ENCODE assay signal across 6 cellular contexts in the genomic region with DNA sequence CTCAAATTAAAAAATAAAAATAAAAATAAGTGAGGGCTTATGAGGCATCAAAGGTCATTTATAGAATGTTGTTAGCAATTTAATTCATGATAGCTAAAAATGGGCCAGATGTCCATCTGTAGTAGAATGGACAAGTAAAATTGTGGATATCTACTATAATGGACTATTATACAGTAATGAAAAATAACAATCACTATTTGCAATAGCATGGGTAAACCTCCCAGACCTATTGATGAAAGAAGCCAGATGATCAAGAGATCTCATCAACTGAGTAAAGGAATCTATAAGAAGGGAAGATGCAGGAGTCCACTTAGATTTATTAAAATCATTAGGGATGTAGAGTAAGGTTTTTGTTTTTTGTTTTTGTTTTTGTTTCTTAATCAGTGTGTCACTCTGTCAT. TPM values are rescaled to one million over a fixed set of nuclear protein-coding genes. Genes with fewer than 3 reads are reported as not detected.
DNase-seq lines count a peak whose midpoint lies in the region; ATAC-seq and TF ChIP-seq lines count a peak whose summit lies in the region.
"Not testable (repeated sequence)": the region's sequence is repeated elsewhere in the genome, so short reads cannot be mapped to it uniquely, and the experiment has no call there.

No MANE protein-coding gene starts in this region.

- H3K4me3 Mint-ChIP-seq in CD14-positive monocyte, result not testable (repeated sequence)
- peak overlapping the region; percentile 26 to 65 (median 44) for H3K4me3 Mint-ChIP-seq in nephron

- H3K27me3 ChIP-seq in adipocyte (replicated peaks; ENCODE audit: control insufficient read depth, insufficient read depth, low read length); left ventricle myocardium inferior (ENCODE audit: low read depth); psoas muscle (ENCODE audit: insufficient read depth in 3 of 3, low read length in 2 of 3); upper lobe of left lung: not testable (repeated sequence)

- peak overlapping the region; percentile 91 to 99 (median 97) for H3K27ac Mint-ChIP-seq in CD14-positive monocyte
- not testable (repeated sequence) for H3K27ac Mint-ChIP-seq in nephron

- H3K27ac ChIP-seq in left ventricle myocardium inferior (replicated peaks), result peak overlapping the region; percentile 66
- peak overlapping the region; percentile 30 for H3K27ac ChIP-seq in psoas muscle
- H3K27ac ChIP-seq in upper lobe of left lung, result peak overlapping the region in 3 of 4 donors; percentile 74 to 76 (median 75)

- H3K9me3 Mint-ChIP-seq in CD14-positive monocyte, result peaks cover 4 to 14% (median 7%) of the 10 kb centered on the region in 7 donors
- H3K9me3 Mint-ChIP-seq in nephron, result not testable (repeated sequence)

- peak overlapping the region; percentile 70 for H3K9ac ChIP-seq in adipocyte (ENCODE audit: low read length)

- DNase-seq in CD14-positive monocyte (ENCODE audit: low spot score); adipocyte (ENCODE audit: low read depth); left ventricle myocardium inferior; psoas muscle; upper lobe of left lung: not testable (repeated sequence)

- H3K4me1 ChIP-seq in adipocyte (ENCODE audit: control insufficient read depth, insufficient read depth, low read length) (peaks cover 13% of the 10 kb centered on the region), left ventricle myocardium inferior (peaks cover 20% of the 10 kb centered on the region), psoas muscle (peaks cover 23% of the 10 kb centered on the region), upper lobe of left lung (peaks cover 0 to 13% (median 12%) of the 10 kb centered on the region in 4 donors)

- not testable (repeated sequence) for TF ChIP-seq POLR2A in upper lobe of left lung (IDR thresholded peaks at IDR 0.05)

- intact Hi-C loops in CD14-positive monocyte (cut with micrococcal nuclease), result loop anchor here (5.0 kb wide), 2 partner anchors 33 to 38 kb away; no protein-coding TSS in a partner anchor
- intact Hi-C loops in left ventricle myocardium inferior (cut with micrococcal nuclease); psoas muscle (cut with DNase I): not testable (repeated sequence)

- not testable (repeated sequence) for H3K36me3 Mint-ChIP-seq in CD14-positive monocyte; nephron (ENCODE audit: low read depth)

- ATAC-seq in psoas muscle; upper lobe of left lung (ENCODE audit: low FRiP score in 2 of 2): not testable (repeated sequence)

- TF ChIP-seq EP300 in upper lobe of left lung (IDR thresholded peaks at IDR 0.05), result not testable (repeated sequence)

- not testable (repeated sequence) for H3K27me3 Mint-ChIP-seq in CD14-positive monocyte (ENCODE audit: low read depth in 3 of 3); nephron (ENCODE audit: low read depth)

- H3K9me3 ChIP-seq in adipocyte (ENCODE audit: control insufficient read depth, low read length); left ventricle myocardium inferior (replicated peaks); psoas muscle; upper lobe of left lung: not testable (repeated sequence)

- H3K4me1 Mint-ChIP-seq in CD14-positive monocyte, result peaks cover 40% of the 10 kb centered on the region
- peaks cover 14% of the 10 kb centered on the region for H3K4me1 Mint-ChIP-seq in nephron

- not testable (repeated sequence) for H3K4me3 ChIP-seq in adipocyte (ENCODE audit: low read length); left ventricle myocardium inferior; psoas muscle; upper lobe of left lung

- not testable (repeated sequence) for TF ChIP-seq CTCF in CD14-positive monocyte (IDR thresholded peaks at IDR 0.05); left ventricle myocardium inferior (IDR thresholded peaks at IDR 0.05; ENCODE audit: borderline replicate concordance); nephron (IDR thresholded peaks at IDR 0.05; ENCODE audit: unreplicated experiment in 3 of 3); psoas muscle (IDR thresholded peaks at IDR 0.05); upper lobe of left lung (IDR thresholded peaks at IDR 0.05)

- not testable (repeated sequence) for H3K36me3 ChIP-seq in adipocyte (ENCODE audit: control insufficient read depth, insufficient read depth, low read length, severe bottlenecking); left ventricle myocardium inferior; psoas muscle (ENCODE audit: insufficient read depth in 1 of 2, low read depth in 1 of 2); upper lobe of left lung

RNA-seq across cellular contexts. Expression of gene ERV3-1, which starts 29.0 kb away (rescaled TPM):
- polyA plus RNA-seq in CD14-positive monocyte (1 to 10 TPM; 2.1 to 7.9 TPM), psoas muscle (1 to 10 TPM in 2 of 3 donors, under 1 TPM in 1; 0.80 to 7.2 (median 1.9) TPM)
- total RNA-seq in left ventricle myocardium inferior (6.8 TPM), psoas muscle (1 to 10 TPM; 1.5 to 3.5 (median 3.0) TPM), upper lobe of left lung (10 to 100 TPM; 17.9 to 38.8 (median 25.3) TPM)

RNA-seq across cellular contexts. Expression of gene ZNF117, which starts 44.6 kb away (rescaled TPM):
- polyA plus RNA-seq in CD14-positive monocyte (under 1 TPM; 0.37 to 0.64 TPM), psoas muscle (1 to 10 TPM in 2 of 3 donors, under 1 TPM in 1; 0.58 to 3.2 (median 1.5) TPM)
- total RNA-seq in left ventricle myocardium inferior (3.2 TPM), psoas muscle (1 to 10 TPM; 1.1 to 2.0 (median 1.6) TPM), upper lobe of left lung (10 to 100 TPM in 4 of 6 donors, 1 to 10 TPM in 2; 9.4 to 34.4 (median 10.4) TPM)
